ENCODE assay signal across 10 cellular contexts in genomic region chrX:106177106-106177981, GRCh38. TPM values are rescaled to one million over a fixed set of nuclear protein-coding genes. Genes with fewer than 3 reads are reported as not detected.
A peak's percentile ranks its signal among the peaks of the same experiment; 100 is the strongest.
DNase-seq lines count a peak whose midpoint lies in the region; ATAC-seq and TF ChIP-seq lines count a peak whose summit lies in the region.
"Had no signal": no experiment of that assay in that cellular context is flagged by ENCODE, and none has a peak within 500 bp of the region (broad histone marks: within the 10 kb centered on the region; RNA-seq: fewer than 3 reads in every experiment).

No MANE protein-coding gene starts in this region.

- H3K4me1 Mint-ChIP-seq in MCF 10A (ENCODE audit: insufficient read depth, unreplicated experiment): no peaks in the 10 kb centered on the region
- H3K4me1 Mint-ChIP-seq in activated naive CD8-positive, alpha-beta T cell treated with anti-CD3 and anti-CD28 coated beads for 36 hours: no peaks in the 10 kb centered on the region
- H3K4me1 Mint-ChIP-seq: stimulated activated naive B cell treated with anti-CD40 and anti-IgM and Interleukin-4, amounts not matched to agents 10 μg/mL and 1 μg/mL and 100 μg/mL, for 72 hours had no signal

- TF ChIP-seq POLR2A in breast epithelium (IDR thresholded peaks at IDR 0.05): no peak

- CTCF ChIA-PET in MCF 10A (lab: Yijun Ruan, JAX): no interaction called here
- CTCF ChIA-PET in A673 (lab: Charles Lee): no interaction called here

- no peak for ATAC-seq in GM19395 (IDR thresholded peaks at IDR 0.05; ENCODE audit: unreplicated experiment)
- ATAC-seq: stimulated activated naive B cell treated with anti-CD40 and anti-IgM and Interleukin-4, amounts not matched to agents 10 μg/mL and 1 μg/mL and 100 μg/mL, for 72 hours had no signal

- H3K36me3 ChIP-seq in breast epithelium (no peaks in the 10 kb centered on the region), A673 (ENCODE audit: insufficient read depth, low read length, poor library complexity, severe bottlenecking) (no peaks in the 10 kb centered on the region)

- no peak overlapping the region for H3K4me3 Mint-ChIP-seq in MCF 10A (ENCODE audit: unreplicated experiment)
- H3K4me3 Mint-ChIP-seq in activated naive CD8-positive, alpha-beta T cell treated with anti-CD3 and anti-CD28 coated beads for 36 hours: no peak overlapping the region
- H3K4me3 Mint-ChIP-seq: stimulated activated naive B cell treated with anti-CD40 and anti-IgM and Interleukin-4, amounts not matched to agents 10 μg/mL and 1 μg/mL and 100 μg/mL, for 72 hours had no signal

- H3K4me1 ChIP-seq in breast epithelium: no peaks in the 10 kb centered on the region
- no peaks in the 10 kb centered on the region for H3K4me1 ChIP-seq in A673 (ENCODE audit: insufficient read depth, low read length, poor library complexity, severe bottlenecking)

- no peaks in the 10 kb centered on the region for H3K9me3 ChIP-seq in breast epithelium
- H3K9me3 ChIP-seq in A673 (ENCODE audit: low read depth, low read length, poor library complexity, severe bottlenecking): peaks cover 3% of the 10 kb centered on the region

- H3K9me3 Mint-ChIP-seq in MCF 10A (ENCODE audit: unreplicated experiment): peaks cover 9% of the 10 kb centered on the region
- H3K9me3 Mint-ChIP-seq in activated naive CD8-positive, alpha-beta T cell treated with anti-CD3 and anti-CD28 coated beads for 36 hours: no peaks in the 10 kb centered on the region

- H3K4me3 ChIP-seq in breast epithelium (peak overlapping the region in 2 of 3 donors; percentile 1 to 16), fibroblast of pulmonary artery (replicated peaks; ENCODE audit: low read depth, low read length) (peak overlapping the region; percentile 62), A673 (ENCODE audit: low read depth, low read length, poor library complexity, severe bottlenecking) (no peak overlapping the region)

- TF ChIP-seq CTCF in breast epithelium (IDR thresholded peaks at IDR 0.05) (no peak), MCF 10A (IDR thresholded peaks at IDR 0.05; ENCODE audit: unreplicated experiment) (no peak), fibroblast of pulmonary artery (IDR thresholded peaks at IDR 0.05; ENCODE audit: low read length, missing control alignments) (no peak), A673 (conservative IDR thresholded peaks at IDR 0.05; ENCODE audit: low read depth, low read length) (no peak)

- H3K27me3 ChIP-seq in breast epithelium: peaks cover 0 to 31% of the 10 kb centered on the region in 2 donors
- no peaks in the 10 kb centered on the region for H3K27me3 ChIP-seq in A673 (replicated peaks; ENCODE audit: insufficient read depth, low read depth, low read length, poor library complexity)

- DNase-seq in breast epithelium (ENCODE audit: low spot score in 2 of 2) (no peak), MCF 10A (ENCODE audit: unreplicated experiment) (no peak), fibroblast of pulmonary artery (ENCODE audit: low read depth) (peak; percentile 86), myocyte (ENCODE audit: low read depth) (peak; percentile 88), A673 (ENCODE audit: low spot score) (no peak), DMS153 (lab: John Stamatoyannopoulos, UW) (no peak)
- no peak for DNase-seq in activated naive CD8-positive, alpha-beta T cell treated with anti-CD3 and anti-CD28 coated beads for 36 hours
- DNase-seq: activated CD4-positive, alpha-beta T cell treated with anti-CD3 and anti-CD28 coated beads for 4 hours; stimulated activated naive B cell treated with anti-CD40 and anti-IgM and Interleukin-4, amounts not matched to agents 10 μg/mL and 1 μg/mL and 100 μg/mL, for 72 hours had no signal

- H3K27me3 Mint-ChIP-seq in MCF 10A (ENCODE audit: insufficient read depth, unreplicated experiment): peaks cover 54% of the 10 kb centered on the region
- H3K27me3 Mint-ChIP-seq in activated naive CD8-positive, alpha-beta T cell treated with anti-CD3 and anti-CD28 coated beads for 36 hours: no peaks in the 10 kb centered on the region
- H3K27me3 Mint-ChIP-seq: stimulated activated naive B cell treated with anti-CD40 and anti-IgM and Interleukin-4, amounts not matched to agents 10 μg/mL and 1 μg/mL and 100 μg/mL, for 72 hours had no signal

- intact Hi-C loops in breast epithelium (cut with DNase I; ENCODE audit: low total_unique reads): no loop called here
- intact Hi-C loops in MCF 10A (cut with micrococcal nuclease): loop anchor here (10.0 kb wide), 2 partner anchors 203 to 617 kb away; no protein-coding TSS in a partner anchor
- intact Hi-C loops in A673 (cut with micrococcal nuclease; ENCODE audit: unreplicated experiment): no loop called here

- H3K27ac Mint-ChIP-seq in MCF 10A (ENCODE audit: low read depth, unreplicated experiment): no peak overlapping the region
- H3K27ac Mint-ChIP-seq in activated naive CD8-positive, alpha-beta T cell treated with anti-CD3 and anti-CD28 coated beads for 36 hours: no peak overlapping the region
- H3K27ac Mint-ChIP-seq: stimulated activated naive B cell treated with anti-CD40 and anti-IgM and Interleukin-4, amounts not matched to agents 10 μg/mL and 1 μg/mL and 100 μg/mL, for 72 hours had no signal

- BruUV-seq in MCF 10A (replicated peaks; lab: Mats Ljungman, UMichigan): no TSS peak
- no TSS peak for BruUV-seq in A673 (replicated peaks; lab: Mats Ljungman, UMichigan)

- H3K27ac ChIP-seq in breast epithelium (no peak overlapping the region), A673 (ENCODE audit: low read depth, low read length, poor library complexity, severe bottlenecking) (no peak overlapping the region)

- no peaks in the 10 kb centered on the region for H3K36me3 Mint-ChIP-seq in MCF 10A (ENCODE audit: insufficient read depth, unreplicated experiment)
- H3K36me3 Mint-ChIP-seq in activated naive CD8-positive, alpha-beta T cell treated with anti-CD3 and anti-CD28 coated beads for 36 hours: no peaks in the 10 kb centered on the region
- H3K36me3 Mint-ChIP-seq: stimulated activated naive B cell treated with anti-CD40 and anti-IgM and Interleukin-4, amounts not matched to agents 10 μg/mL and 1 μg/mL and 100 μg/mL, for 72 hours had no signal

- POLR2A ChIA-PET in MCF 10A (lab: Yijun Ruan, JAX): no interaction called here
- POLR2A ChIA-PET in A673 (lab: Charles Lee; ENCODE audit: low non-redundant PET): no interaction called here

RNA-seq across cellular contexts. Expression of gene PWWP3B, which starts 9.2 kb away (rescaled TPM):
- total RNA-seq in breast epithelium (10 to 100 TPM in 1 of 3 donors, 1 to 10 TPM in 2; 2.6 to 13.9 (median 7.0) TPM), MCF 10A (2022) (0.10 and 0.26 TPM in 2 replicates), myocyte (37.8 and 39.5 TPM in 2 replicates), A673 (2021) (not detected in 2 replicates)
- 3.0 TPM for polyA plus RNA-seq in myocyte (2012)
- not detected for total RNA-seq in activated naive CD8-positive, alpha-beta T cell treated with anti-CD3 and anti-CD28 coated beads for 36 hours

Comparison
In these comparisons a context has a peak if more than half of its experiments do, and no peak if none do; other contexts are left out.
1. DNase-seq: peak in fibroblast of pulmonary artery (single experiment) and myocyte (single experiment); none in breast epithelium (0 of 2), MCF 10A (single experiment), A673 (single experiment), DMS153 (single experiment) and activated naive CD8-positive, alpha-beta T cell treated with anti-CD3 and anti-CD28 coated beads for 36 hours (single experiment).